In the genomic region with DNA sequence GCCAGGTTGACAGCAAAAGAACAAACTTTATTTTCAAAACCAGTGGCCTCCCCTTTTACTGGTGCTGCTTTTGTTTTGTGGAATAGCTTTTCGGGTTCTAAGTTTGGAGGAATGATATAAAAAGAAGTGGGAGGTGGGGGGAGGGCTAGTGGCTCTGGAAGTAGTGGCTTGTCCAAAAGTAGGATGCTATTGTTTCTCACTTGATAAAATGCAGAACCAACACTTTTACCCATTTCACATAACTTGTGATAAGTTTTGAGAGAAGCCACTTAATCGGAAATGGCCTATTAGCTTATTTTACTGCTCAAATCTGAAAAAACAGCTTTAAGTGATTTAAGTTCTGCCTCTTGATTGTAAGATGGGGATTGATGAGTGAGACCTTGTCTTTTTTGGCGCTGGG, we compare ENCODE assay signal across 8 cellular contexts. TPM values are rescaled to one million over a fixed set of nuclear protein-coding genes. Genes with fewer than 3 reads are reported as not detected.
DNase-seq lines count a peak whose midpoint lies in the region; ATAC-seq, FAIRE-seq and TF ChIP-seq lines count a peak whose summit lies in the region.

No MANE protein-coding gene starts in this region.

- no peak overlapping the region for H3K14ac ChIP-seq in mesenchymal stem cell (ENCODE audit: low read length in 2 of 2)

- H3K4me3 Mint-ChIP-seq in stimulated activated naive CD8-positive, alpha-beta T cell treated with anti-CD3 and anti-CD28 coated beads, Interleukin-15, Interleukin-2, amounts not matched to agents 100 ng/mL and 50 ng/mL, for 24 hours = peak overlapping the region; percentile 96

- H3K79me2 ChIP-seq in K562 (ENCODE audit: control insufficient read depth, insufficient read depth, low read length) = no peaks in the 10 kb centered on the region

- BruUV-seq in K562 (replicated peaks; lab: Mats Ljungman, UMichigan) = TSS peak; percentile 55

- H2BK120ac ChIP-seq in mesenchymal stem cell (ENCODE audit: low read depth, low read length) = no peak overlapping the region

- in situ Hi-C loops in K562 (cut with MboI) = no loop called here

- H3K9me3 ChIP-seq in K562 (replicated peaks; ENCODE audit: control insufficient read depth, insufficient read depth, low read depth, low read length) = peaks cover 2% of the 10 kb centered on the region; the same call in 1 of the 2 replicates
- no peaks in the 10 kb centered on the region for H3K9me3 ChIP-seq in mesenchymal stem cell (ENCODE audit: control insufficient read depth, low read length)

- TF ChIP-seq POLR2A in K562 (conservative IDR thresholded peaks at IDR 0.05) = no peak

- peaks cover 37% of the 10 kb centered on the region for H3K4me1 Mint-ChIP-seq in stimulated activated naive CD8-positive, alpha-beta T cell treated with anti-CD3 and anti-CD28 coated beads, Interleukin-15, Interleukin-2, amounts not matched to agents 100 ng/mL and 50 ng/mL, for 24 hours (ENCODE audit: low read depth)

- intact Hi-C loops in K562 (cut with micrococcal nuclease) = loop anchor here (10.0 kb wide), 1 partner anchor 230 kb away; a partner anchor contains a TSS

- H2AFZ ChIP-seq in K562 (ENCODE audit: low read depth, low read length) = peak overlapping the region; percentile 100
- H2AFZ ChIP-seq in mesenchymal stem cell (ENCODE audit: low read depth, low read length) = no peak overlapping the region

- peaks cover 10 to 11% of the 10 kb centered on the region in 2 experiments for H3K4me1 ChIP-seq in K562 (replicated peaks in 1 of 2; ENCODE audit: control insufficient read depth in 2 of 2, insufficient read depth in 2 of 2, low read length in 2 of 2)
- no peaks in the 10 kb centered on the region for H3K4me1 ChIP-seq in mesenchymal stem cell (ENCODE audit: control insufficient read depth, insufficient read depth, low read depth, low read length)

- no peak overlapping the region for H2AK5ac ChIP-seq in mesenchymal stem cell (ENCODE audit: low read length, severe bottlenecking)

- ATAC-seq in stimulated activated naive CD8-positive, alpha-beta T cell treated with anti-CD3 and anti-CD28 coated beads, Interleukin-15, Interleukin-2, amounts not matched to agents 100 U/mL and 50 U/mL, for 24 hours = no peak
- ATAC-seq in K562 (no peak), GM21723 (IDR thresholded peaks at IDR 0.05; ENCODE audit: unreplicated experiment) (no peak), GM18868 (IDR thresholded peaks at IDR 0.05; ENCODE audit: unreplicated experiment) (no peak)

- no peaks in the 10 kb centered on the region for H3K27me3 Mint-ChIP-seq in stimulated activated naive CD8-positive, alpha-beta T cell treated with anti-CD3 and anti-CD28 coated beads, Interleukin-15, Interleukin-2, amounts not matched to agents 100 ng/mL and 50 ng/mL, for 24 hours

- H2BK12ac ChIP-seq in mesenchymal stem cell (ENCODE audit: low read length in 2 of 2) = no peak overlapping the region

- no peaks in the 10 kb centered on the region for H3K27me3 ChIP-seq in K562 (ENCODE audit: control insufficient read depth in 2 of 2, insufficient read depth in 2 of 2, low read length in 2 of 2)
- H3K27me3 ChIP-seq in mesenchymal stem cell (ENCODE audit: control insufficient read depth in 1 of 2, insufficient read depth in 1 of 2, low read length in 2 of 2) = no peaks in the 10 kb centered on the region

- H3K9me3 Mint-ChIP-seq in stimulated activated naive CD8-positive, alpha-beta T cell treated with anti-CD3 and anti-CD28 coated beads, Interleukin-15, Interleukin-2, amounts not matched to agents 100 ng/mL and 50 ng/mL, for 24 hours = peaks cover 6% of the 10 kb centered on the region

- no peak overlapping the region for H3K23ac ChIP-seq in mesenchymal stem cell (ENCODE audit: low read length in 2 of 2)

- H3K36me3 Mint-ChIP-seq in stimulated activated naive CD8-positive, alpha-beta T cell treated with anti-CD3 and anti-CD28 coated beads, Interleukin-15, Interleukin-2, amounts not matched to agents 100 ng/mL and 50 ng/mL, for 24 hours (ENCODE audit: low read depth) = peaks cover 5% of the 10 kb centered on the region

- POLR2A ChIA-PET in K562 (lab: Yijun Ruan, JAX) = interaction anchor here (1.2 kb wide), 1 partner anchor 12 kb away, joined by 3 read pairs; no protein-coding TSS in a partner anchor

- H3K27ac ChIP-seq in K562 (ENCODE audit: extremely low read depth, low read depth, low read length) = no peak overlapping the region
- H3K27ac ChIP-seq in mesenchymal stem cell (ENCODE audit: low read length, poor library complexity, severe bottlenecking) = no peak overlapping the region

- TF ChIP-seq EP300 in K562 (IDR thresholded peaks at IDR 0.05; ENCODE audit: low read length) = no peak

- no peak for FAIRE-seq in K562 (lab: Jason Lieb, UNC)

- H3K27ac Mint-ChIP-seq in stimulated activated naive CD8-positive, alpha-beta T cell treated with anti-CD3 and anti-CD28 coated beads, Interleukin-15, Interleukin-2, amounts not matched to agents 100 ng/mL and 50 ng/mL, for 24 hours = peak overlapping the region; percentile 93

- TF ChIP-seq RAD21 in K562 (CRISPR knock-in tag; conservative IDR thresholded peaks at IDR 0.05 in 1 of 2, IDR thresholded peaks at IDR 0.05 in 1 of 2) = no peak

- H3K9ac ChIP-seq in K562 (ENCODE audit: insufficient read depth in 1 of 2, low read depth in 2 of 2, low read length in 2 of 2) = peak overlapping the region in 1 of 2 experiments; percentile 73; a peak in 2 of 4 replicates
- peak overlapping the region; percentile 94 for H3K9ac ChIP-seq in mesenchymal stem cell (ENCODE audit: low read length)

- no peak overlapping the region for H2BK15ac ChIP-seq in mesenchymal stem cell (ENCODE audit: low read depth, poor library complexity, severe bottlenecking)

- H3K4me3 ChIP-seq in K562 = peak overlapping the region; percentile 65
- peak overlapping the region in 1 of 2 experiments; percentile 85 for H3K4me3 ChIP-seq in mesenchymal stem cell (ENCODE audit: insufficient read depth in 1 of 2, low read depth in 1 of 2, low read length in 2 of 2)

- H3K4me2 ChIP-seq in K562 (ENCODE audit: insufficient read depth, low read length) (peak overlapping the region; percentile 89), mesenchymal stem cell (ENCODE audit: low read length, poor library complexity, severe bottlenecking) (peak overlapping the region; percentile 73)

- 39% methylated on average over 3 of the region's 3 CpGs for WGBS in K562 (ENCODE audit: insufficient coverage, low coverage, missing lambda C conversion rate)
- 35% methylated on average over 2 of the region's 3 CpGs for WGBS in mesenchymal stem cell

- no peak overlapping the region for H2BK5ac ChIP-seq in mesenchymal stem cell (ENCODE audit: low read depth, low read length, poor library complexity, severe bottlenecking)

- H4K20me1 ChIP-seq in K562 (replicated peaks; ENCODE audit: control insufficient read depth, insufficient read depth, low read length) = no peaks in the 10 kb centered on the region

- no peak for TF ChIP-seq CTCF in K562 (IDR thresholded peaks at IDR 0.05 in 2 of 3, conservative IDR thresholded peaks at IDR 0.05 in 1 of 3; ENCODE audit: insufficient read depth in 2 of 3, low read depth in 1 of 3, low read length in 3 of 3)

- CTCF ChIA-PET in K562 (lab: Yijun Ruan, JAX; ENCODE audit: low intra/inter-chr PET ratio) = no interaction called here

- DNase-seq in stimulated activated naive CD8-positive, alpha-beta T cell treated with anti-CD3 and anti-CD28 coated beads, Interleukin-15, Interleukin-2, amounts not matched to agents 100 U/mL and 50 U/mL, for 24 hours = no peak
- DNase-seq in K562 (ENCODE audit: extremely low read depth in 1 of 4, low spot score in 3 of 4) (no peak), mesenchymal stem cell (peak; percentile 24), NCI-H446 treated with DMSO at 0.1 percent for 48 hours (lab: John Stamatoyannopoulos, UW) (no peak), HPDE6-E6E7 (ENCODE audit: extremely low spot score) (no peak)

- H3K9me1 ChIP-seq in K562 (ENCODE audit: control insufficient read depth, insufficient read depth, low read length) = no peaks in the 10 kb centered on the region

- H3K36me3 ChIP-seq in K562 (ENCODE audit: control insufficient read depth, insufficient read depth, low read length) (no peaks in the 10 kb centered on the region), mesenchymal stem cell (ENCODE audit: control insufficient read depth in 1 of 2, insufficient read depth in 2 of 2, low read depth in 1 of 2, low read length in 2 of 2) (peaks cover 0 to 2% of the 10 kb centered on the region in 2 experiments)

- peaks cover 9% of the 10 kb centered on the region for H3K79me1 ChIP-seq in mesenchymal stem cell (replicated peaks; ENCODE audit: low read length, poor library complexity, severe bottlenecking)

- no peak overlapping the region for H3K18ac ChIP-seq in mesenchymal stem cell (ENCODE audit: low read depth in 1 of 2, low read length in 2 of 2)

- H4K91ac ChIP-seq in mesenchymal stem cell (ENCODE audit: low read length) = no peak overlapping the region

- no peak overlapping the region for H3K4ac ChIP-seq in mesenchymal stem cell (ENCODE audit: low read depth in 1 of 2, low read length in 2 of 2)

- H4K8ac ChIP-seq in mesenchymal stem cell (ENCODE audit: low read length) = no peak overlapping the region

TF ChIP-seq in K562, 482 proteins besides CTCF, POLR2A, EP300 and RAD21 (continues in another document):
- TF ChIP-seq EP400 (IDR thresholded peaks at IDR 0.05) (no peak), SMAD1 (IDR thresholded peaks at IDR 0.05; ENCODE audit: low read depth, low read length, partially characterized antibody) (no peak), ZNF695 (CRISPR knock-in tag; IDR thresholded peaks at IDR 0.05) (no peak), HDAC2 (IDR thresholded peaks at IDR 0.05) (no peak)

RNA-seq across cellular contexts. Expression of a gene that starts 1.0 kb away (rescaled TPM):
- 3.1 and 7.4 TPM in 2 replicates for total RNA-seq in K562 (2011; cell fraction: chromatin; rRNA removed; ENCODE audit: low replicate concordance)
- total RNA-seq in K562 (2011; cell fraction: nucleolus; rRNA removed) = 0.50 and 0.53 TPM in 2 replicates
- total RNA-seq in K562 (2011; cell fraction: nucleoplasm; rRNA removed) = 1.4 and 2.2 TPM in 2 replicates
- total RNA-seq in K562 (2014; rRNA removed) (6.0 and 7.0 TPM in 2 replicates), K562 (2014; rRNA removed; fragmentation: Illumina TruSeq; extraction: Trizol) (9.2 and 10.6 TPM in 2 replicates), K562 (2015; rRNA removed; fragmentation: Illumina TruSeq; extraction: Trizol) (5.9 and 7.9 TPM in 2 replicates), K562 (2021) (9.2 and 9.3 TPM in 2 replicates)
- polyA plus RNA-seq in K562 (2011; rRNA removed) (2.9 and 6.8 TPM in 2 replicates), K562 (2014; fragmentation: Illumina TruSeq; extraction: Trizol) (7.1 and 10.7 TPM in 2 replicates), K562 (2014; fragmentation: Nextera tagmentation; extraction: Ambion mirVana) (1 to 10 TPM; 2.6 to 3.2 TPM), K562 (2014; rRNA removed) (6.9 and 8.1 TPM in 2 replicates)
- polyA plus RNA-seq in K562 (2011; cell fraction: cytosol; rRNA removed) = 0.94 and 1.0 TPM in 2 replicates
- 1.6 and 2.0 TPM in 2 replicates for polyA plus RNA-seq in K562 (2011; cell fraction: nucleus; rRNA removed)
- polyA plus RNA-seq in K562 (2012) = 4.4 and 5.0 TPM in 2 replicates
- polyA minus RNA-seq in K562 (2011; rRNA and poly(A)+ RNA removed) = 5.1 and 6.9 TPM in 2 replicates
- polyA minus RNA-seq in K562 (2011; cell fraction: cytosol; rRNA and poly(A)+ RNA removed) = 2.9 and 6.6 TPM in 2 replicates
- polyA minus RNA-seq in K562 (2011; cell fraction: nucleus; rRNA and poly(A)+ RNA removed) = 1.5 and 1.7 TPM in 2 replicates
- 18.5 TPM for polyA plus RNA-seq in mesenchymal stem cell (2013, experiment 1 of 2)
- polyA plus RNA-seq in mesenchymal stem cell (2013, experiment 2 of 2) = 19.1 TPM
